22 cellular contexts compared by ENCODE assay signal in genomic region chr1:110272045-110272444, GRCh38.
"Had no signal": no experiment of that assay in that cellular context is flagged by ENCODE, and none has a peak within 500 bp of the region (broad histone marks: within the 10 kb centered on the region; RNA-seq: fewer than 3 reads in every experiment).

No MANE protein-coding gene starts in this region.

- H3K4me3 ChIP-seq: ascending aorta, gastroesophageal sphincter, heart left ventricle, lung, prostate gland, sigmoid colon, thyroid gland had no signal

- DNase-seq: activated CD4-positive, alpha-beta T cell treated with anti-CD3 and anti-CD28 coated beads, Interleukin-2, amount 10 ng/mL, durations not matched to agents 7 days and 5 days; activated CD8-positive, alpha-beta T cell treated with anti-CD3 and anti-CD28 coated beads, Interleukin-2, amount 10 ng/mL, durations not matched to agents 7 days and 5 days; activated naive CD4-positive, alpha-beta T cell treated with anti-CD3 and anti-CD28 coated beads, Interleukin-2, amount 10 ng/mL, durations not matched to agents 7 days and 5 days; activated T-cell treated with anti-CD3 and anti-CD28 coated beads, Interleukin-2, amount 50 U/mL, for 24 hours; cortex of kidney; erythroblast; heart left ventricle; sigmoid colon; stimulated activated CD8-positive, alpha-beta memory T cell treated with anti-CD3 and anti-CD28 coated beads, Interleukin-4, amount 100 ng/mL, for 48 hours; stimulated activated naive CD4-positive, alpha-beta T cell; thyroid gland had no signal

- H3K9me3 Mint-ChIP-seq: activated CD4-positive, alpha-beta T cell treated with anti-CD3 and anti-CD28 coated beads, Interleukin-2, amount 10 ng/mL, durations not matched to agents 7 days and 5 days; activated naive CD4-positive, alpha-beta T cell treated with anti-CD3 and anti-CD28 coated beads, Interleukin-2, amount 10 ng/mL, durations not matched to agents 7 days and 5 days; activated T-cell treated with anti-CD3 and anti-CD28 coated beads, Interleukin-2, amount 50 U/mL, for 24 hours; activated T-helper 2 cell treated with anti-CD3 and anti-CD28 coated beads, Interferon-gamma antibody, Interleukin-2, Interleukin-4, amounts not matched to agents 10 μg/mL and 5 μg/mL and 100 μg/mL, durations not matched to agents 14 hours and 24 hours and 36 hours; central memory CD8-positive, alpha-beta T cell; T-helper 1 cell treated with Interleukin-12 subunit alpha and Interleukin-12 subunit beta and Interleukin-4 antibody, amounts not matched to agents 30 μg/mL and 1 μg/mL, for 36 hours had no signal

- ATAC-seq: activated CD4-positive, CD25-positive, alpha-beta regulatory T cell treated with anti-CD3 and anti-CD28 coated beads, Interleukin-2, amount 50 U/mL, for 24 hours; activated CD8-positive, alpha-beta T cell treated with anti-CD3 and anti-CD28 coated beads, Interleukin-2, amount 10 ng/mL, durations not matched to agents 7 days and 5 days; gastroesophageal sphincter; heart left ventricle; left lobe of liver had no signal

- H3K27ac Mint-ChIP-seq: activated CD4-positive, alpha-beta T cell treated with anti-CD3 and anti-CD28 coated beads, Interleukin-2, amount 10 ng/mL, durations not matched to agents 7 days and 5 days; activated CD8-positive, alpha-beta T cell treated with anti-CD3 and anti-CD28 coated beads, Interleukin-2, amount 10 ng/mL, durations not matched to agents 7 days and 5 days; activated naive CD4-positive, alpha-beta T cell treated with anti-CD3 and anti-CD28 coated beads, Interleukin-2, amount 10 ng/mL, durations not matched to agents 7 days and 5 days; activated T-cell treated with anti-CD3 and anti-CD28 coated beads, Interleukin-2, amount 50 U/mL, for 24 hours; activated T-helper 2 cell treated with anti-CD3 and anti-CD28 coated beads, Interferon-gamma antibody, Interleukin-2, Interleukin-4, amounts not matched to agents 10 μg/mL and 5 μg/mL and 100 μg/mL, durations not matched to agents 14 hours and 24 hours and 36 hours; mesothelial cell of epicardium; T-helper 1 cell treated with Interleukin-12 subunit alpha and Interleukin-12 subunit beta and Interleukin-4 antibody, amounts not matched to agents 30 μg/mL and 1 μg/mL, for 36 hours had no signal

- H3K4me1 Mint-ChIP-seq: activated CD4-positive, alpha-beta T cell treated with anti-CD3 and anti-CD28 coated beads, Interleukin-2, amount 10 ng/mL, durations not matched to agents 7 days and 5 days; activated naive CD4-positive, alpha-beta T cell treated with anti-CD3 and anti-CD28 coated beads, Interleukin-2, amount 10 ng/mL, durations not matched to agents 7 days and 5 days; central memory CD8-positive, alpha-beta T cell; neural crest cell had no signal

- H3K36me3 Mint-ChIP-seq: activated naive CD4-positive, alpha-beta T cell treated with anti-CD3 and anti-CD28 coated beads, Interleukin-2, amount 10 ng/mL, durations not matched to agents 7 days and 5 days; mesothelial cell of epicardium had no signal

- H3K4me3 Mint-ChIP-seq: activated CD4-positive, alpha-beta T cell treated with anti-CD3 and anti-CD28 coated beads, Interleukin-2, amount 10 ng/mL, durations not matched to agents 7 days and 5 days; activated CD8-positive, alpha-beta T cell treated with anti-CD3 and anti-CD28 coated beads, Interleukin-2, amount 10 ng/mL, durations not matched to agents 7 days and 5 days; activated naive CD4-positive, alpha-beta T cell treated with anti-CD3 and anti-CD28 coated beads, Interleukin-2, amount 10 ng/mL, durations not matched to agents 7 days and 5 days; activated T-cell treated with anti-CD3 and anti-CD28 coated beads, Interleukin-2, amount 50 U/mL, for 24 hours; central memory CD8-positive, alpha-beta T cell; mesothelial cell of epicardium; neural crest cell; T-helper 1 cell treated with Interleukin-12 subunit alpha and Interleukin-12 subunit beta and Interleukin-4 antibody, amounts not matched to agents 30 μg/mL and 1 μg/mL, for 36 hours had no signal
